Comparison of ENCODE assay signal across 8 cellular contexts in the genomic region with DNA sequence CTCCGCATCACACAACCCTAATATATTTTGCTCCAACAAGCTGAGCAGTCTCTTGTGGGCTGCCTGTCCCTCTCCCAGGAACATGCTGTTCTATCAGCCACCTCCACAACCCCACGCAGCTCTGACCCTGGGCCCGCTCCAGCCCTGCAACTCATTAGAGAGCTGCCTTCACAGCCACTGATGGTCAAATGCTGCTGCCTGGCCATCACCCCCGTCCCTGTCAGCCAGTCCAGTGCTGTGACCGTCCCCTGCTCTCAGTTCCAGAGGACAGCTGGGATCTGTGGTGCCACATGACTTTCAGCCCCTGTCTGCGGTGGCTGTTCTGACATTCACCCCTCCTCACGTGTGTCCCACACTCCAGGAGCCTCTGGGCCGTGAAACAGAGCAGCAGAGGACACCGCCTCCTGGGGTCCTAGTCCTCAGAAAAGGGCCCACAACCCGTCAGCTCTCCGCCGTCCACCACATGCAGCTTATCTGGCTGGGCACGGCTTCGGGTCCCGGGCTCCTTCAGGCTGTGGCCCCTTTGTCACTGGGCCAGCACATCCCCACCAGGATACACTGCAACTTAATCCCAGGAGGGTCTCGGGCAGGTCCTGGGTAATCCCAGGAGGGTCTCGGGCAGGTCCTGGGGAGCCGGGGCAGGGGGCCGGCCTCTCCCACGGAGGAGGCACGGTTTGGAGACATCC. TPM values are rescaled to one million over a fixed set of nuclear protein-coding genes. Genes with fewer than 3 reads are reported as not detected.
DNase-seq lines count a peak whose midpoint lies in the region; ATAC-seq and TF ChIP-seq lines count a peak whose summit lies in the region.

No MANE protein-coding gene starts in this region.

- H3K9me3 ChIP-seq in right cardiac atrium (ENCODE audit: control insufficient read depth, low read length) = no peaks in the 10 kb centered on the region

- intact Hi-C loops in right cardiac atrium (cut with DNase I) (loop anchor here in 3 of 4 donors (5.0 to 10.0 kb wide), 3 partner anchors 39 to 281 kb away; no protein-coding TSS in a partner anchor), sciatic nerve (cut with DNase I) (no loop called here)

- H3K4me1 ChIP-seq in right cardiac atrium (ENCODE audit: control insufficient read depth, insufficient read depth, low read length) (peaks cover 19% of the 10 kb centered on the region), mesendoderm (ENCODE audit: control insufficient read depth, low read depth, low read length) (no peaks in the 10 kb centered on the region)

- no peak overlapping the region; the same call in 1 of the 2 replicates for H3K4me3 ChIP-seq in GM06990 (replicated peaks; ENCODE audit: low read depth, low read length)
- H3K4me3 ChIP-seq in right cardiac atrium (ENCODE audit: low read length) = no peak overlapping the region
- no peak overlapping the region for H3K4me3 ChIP-seq in mesendoderm (ENCODE audit: low read length)

- H3K27ac Mint-ChIP-seq in activated CD8-positive, alpha-beta T cell treated with anti-CD3 and anti-CD28 coated beads, Interleukin-2, amount 10 ng/mL, durations not matched to agents 7 days and 5 days = peak overlapping the region; percentile 77

- TF ChIP-seq CTCF in GM06990 (IDR thresholded peaks at IDR 0.05; ENCODE audit: insufficient read depth, low read length, poor library complexity, severe bottlenecking) (no peak), GM10248 (IDR thresholded peaks at IDR 0.05; ENCODE audit: control extremely low read depth, extremely low read depth, low read depth, missing control alignments) (no peak)

- no peaks in the 10 kb centered on the region for H3K79me2 ChIP-seq in mesendoderm (ENCODE audit: control insufficient read depth, insufficient read depth, low read length)

- CTCF ChIA-PET in activated CD8-positive, alpha-beta T cell treated with anti-CD3 and anti-CD28 coated beads, Interleukin-2, amount 10 ng/mL, durations not matched to agents 7 days and 5 days (lab: Charles Lee) = interaction anchor here (5.3 kb wide), 1 partner anchor 97 kb away, joined by 90 read pairs; no protein-coding TSS in a partner anchor
- CTCF ChIA-PET in GM10248 (lab: Yijun Ruan, JAX) = interaction anchor here (0.9 to 5.3 kb wide), 3 partner anchors 13 to 98 kb away, joined by 3 to 90 read pairs (median 4); no protein-coding TSS in a partner anchor

- no peak overlapping the region for H3K56ac ChIP-seq in mesendoderm (ENCODE audit: low read length)

- no peak for ATAC-seq in activated CD8-positive, alpha-beta T cell treated with anti-CD3 and anti-CD28 coated beads, Interleukin-2, amount 10 ng/mL, durations not matched to agents 7 days and 5 days
- ATAC-seq in right cardiac atrium (peak; percentile 1 to 16), sciatic nerve (peak; percentile 36)

- no peak overlapping the region for H4K5ac ChIP-seq in mesendoderm (ENCODE audit: low read length)

- H2BK120ac ChIP-seq in mesendoderm (ENCODE audit: low read depth, low read length) = no peak overlapping the region

- H3K4me3 Mint-ChIP-seq in activated CD8-positive, alpha-beta T cell treated with anti-CD3 and anti-CD28 coated beads, Interleukin-2, amount 10 ng/mL, durations not matched to agents 7 days and 5 days = peak overlapping the region; percentile 40

- H3K4me1 Mint-ChIP-seq in activated CD8-positive, alpha-beta T cell treated with anti-CD3 and anti-CD28 coated beads, Interleukin-2, amount 10 ng/mL, durations not matched to agents 7 days and 5 days (ENCODE audit: low read depth) = peaks cover 33% of the 10 kb centered on the region

- H3K27ac ChIP-seq in right cardiac atrium (ENCODE audit: low read length) (peak overlapping the region; percentile 95), mesendoderm (ENCODE audit: low read depth, low read length) (no peak overlapping the region)

- no peak overlapping the region for H3K4me2 ChIP-seq in mesendoderm (ENCODE audit: low read length)

- peaks cover 2% of the 10 kb centered on the region for H3K36me3 Mint-ChIP-seq in activated CD8-positive, alpha-beta T cell treated with anti-CD3 and anti-CD28 coated beads, Interleukin-2, amount 10 ng/mL, durations not matched to agents 7 days and 5 days (ENCODE audit: low read depth)

- no peak overlapping the region for H2AK5ac ChIP-seq in mesendoderm (ENCODE audit: low read length)

- H3K79me1 ChIP-seq in mesendoderm (ENCODE audit: low read length) = no peaks in the 10 kb centered on the region

- no peaks in the 10 kb centered on the region for H3K36me3 ChIP-seq in GM06990 (ENCODE audit: control insufficient read depth, insufficient read depth, low read length)
- H3K36me3 ChIP-seq in mesendoderm (ENCODE audit: control insufficient read depth, insufficient read depth, low read length) = no peaks in the 10 kb centered on the region

- H3K27me3 ChIP-seq in GM06990 (replicated peaks; ENCODE audit: control insufficient read depth, insufficient read depth, low read length) (no peaks in the 10 kb centered on the region), right cardiac atrium (ENCODE audit: control insufficient read depth, insufficient read depth) (no peaks in the 10 kb centered on the region), mesendoderm (ENCODE audit: insufficient read depth, low read length, poor library complexity) (no peaks in the 10 kb centered on the region)

- no peak overlapping the region for H3K18ac ChIP-seq in mesendoderm (ENCODE audit: low read length)

- no peak overlapping the region for H2BK15ac ChIP-seq in mesendoderm (replicated peaks; ENCODE audit: low read depth)

- POLR2A ChIA-PET in activated CD8-positive, alpha-beta T cell treated with anti-CD3 and anti-CD28 coated beads, Interleukin-2, amount 10 ng/mL, durations not matched to agents 7 days and 5 days (lab: Charles Lee) = interaction anchor here (0.6 to 1.6 kb wide), 3 partner anchors 28 to 103 kb away, joined by 3 to 8 read pairs (median 3); no protein-coding TSS in a partner anchor
- POLR2A ChIA-PET in GM10248 (lab: Yijun Ruan, JAX) = no interaction called here

- no peaks in the 10 kb centered on the region for H3K9me3 Mint-ChIP-seq in activated CD8-positive, alpha-beta T cell treated with anti-CD3 and anti-CD28 coated beads, Interleukin-2, amount 10 ng/mL, durations not matched to agents 7 days and 5 days (ENCODE audit: insufficient read depth)

- DNase-seq in GM06990 (ENCODE audit: extremely low read depth, insufficient read length) (peak; percentile 55), right cardiac atrium (peak in 2 of 3 donors; percentile 82 to 88), sciatic nerve (ENCODE audit: low spot score) (no peak), NK-92 (lab: John Stamatoyannopoulos, UW; ENCODE audit: unreplicated experiment) (no peak), mesendoderm (no peak), GM10248 (ENCODE audit: extremely low spot score) (no peak), NCI-H2227 treated with DMSO at 0.1 percent for 48 hours (lab: John Stamatoyannopoulos, UW) (no peak)
- no peak for DNase-seq in activated CD8-positive, alpha-beta T cell treated with anti-CD3 and anti-CD28 coated beads, Interleukin-2, amount 10 ng/mL, durations not matched to agents 7 days and 5 days

- WGBS in right cardiac atrium = 56% methylated on average over 21 of the region's 21 CpGs
- WGBS in mesendoderm (ENCODE audit: extremely low coverage, insufficient coverage, low lambda C conversion rate) = no CpG with 5 or more reads among the region's 21 CpGs

- H3K9ac ChIP-seq in mesendoderm (ENCODE audit: low read length) = no peak overlapping the region

- H3K27me3 Mint-ChIP-seq in activated CD8-positive, alpha-beta T cell treated with anti-CD3 and anti-CD28 coated beads, Interleukin-2, amount 10 ng/mL, durations not matched to agents 7 days and 5 days (ENCODE audit: low read depth) = no peaks in the 10 kb centered on the region

- H4K8ac ChIP-seq in mesendoderm (ENCODE audit: low read depth, low read length) = no peak overlapping the region

- no peak overlapping the region for H3K23ac ChIP-seq in mesendoderm (ENCODE audit: low read length)

- no peak overlapping the region for H2BK5ac ChIP-seq in mesendoderm (ENCODE audit: low read length)

- H3K4ac ChIP-seq in mesendoderm (ENCODE audit: low read depth, low read length) = no peak overlapping the region

RNA-seq across cellular contexts. Expression of gene CRELD2, which starts 14.9 kb away (rescaled TPM):
- 10 to 100 TPM; 58.0 to 58.1 TPM for total RNA-seq in activated CD8-positive, alpha-beta T cell treated with anti-CD3 and anti-CD28 coated beads, Interleukin-2, amount 10 ng/mL, durations not matched to agents 7 days and 5 days
- total RNA-seq in right cardiac atrium (10 to 100 TPM; 22.1 to 40.0 (median 26.8) TPM), sciatic nerve (35.8 TPM)
- polyA plus RNA-seq in right cardiac atrium = 21.8 TPM
- polyA plus RNA-seq in mesendoderm (2013, experiment 1 of 2) = 18.7 TPM
- polyA plus RNA-seq in mesendoderm (2013, experiment 2 of 2) = 18.4 TPM

RNA-seq across cellular contexts. Expression of gene ALG12, which starts 15.1 kb away (rescaled TPM):
- total RNA-seq in activated CD8-positive, alpha-beta T cell treated with anti-CD3 and anti-CD28 coated beads, Interleukin-2, amount 10 ng/mL, durations not matched to agents 7 days and 5 days = 10 to 100 TPM; 16.3 to 17.4 TPM
- total RNA-seq in right cardiac atrium = 10 to 100 TPM; 13.2 to 19.7 (median 17.4) TPM
- 13.0 TPM for polyA plus RNA-seq in right cardiac atrium
- total RNA-seq in sciatic nerve = 13.6 TPM
- 11.0 TPM for polyA plus RNA-seq in mesendoderm (2013, experiment 1 of 2)
- 11.4 TPM for polyA plus RNA-seq in mesendoderm (2013, experiment 2 of 2)

RNA-seq across cellular contexts. Expression of gene PIM3, which starts 27.2 kb away (rescaled TPM):
- 10 to 100 TPM; 45.1 to 45.7 TPM for total RNA-seq in activated CD8-positive, alpha-beta T cell treated with anti-CD3 and anti-CD28 coated beads, Interleukin-2, amount 10 ng/mL, durations not matched to agents 7 days and 5 days
- total RNA-seq in right cardiac atrium (10 to 100 TPM; 39.9 to 55.8 (median 49.9) TPM), sciatic nerve (62.2 TPM)
- 39.0 TPM for polyA plus RNA-seq in right cardiac atrium
- polyA plus RNA-seq in mesendoderm (2013, experiment 1 of 2) = 14.0 TPM
- polyA plus RNA-seq in mesendoderm (2013, experiment 2 of 2) = 14.1 TPM

Comparison
In these comparisons a context has a peak if more than half of its experiments do, and no peak if none do; other contexts are left out.
1. DNase-seq: peak in GM06990 (single experiment) and right cardiac atrium (2 of 3); none in activated CD8-positive, alpha-beta T cell treated with anti-CD3 and anti-CD28 coated beads, Interleukin-2, amount 10 ng/mL, durations not matched to agents 7 days and 5 days (single experiment), sciatic nerve (single experiment), NK-92 (single experiment), mesendoderm (single experiment), GM10248 (single experiment) and NCI-H2227 treated with DMSO at 0.1 percent for 48 hours (single experiment).